In the genomic region with DNA sequence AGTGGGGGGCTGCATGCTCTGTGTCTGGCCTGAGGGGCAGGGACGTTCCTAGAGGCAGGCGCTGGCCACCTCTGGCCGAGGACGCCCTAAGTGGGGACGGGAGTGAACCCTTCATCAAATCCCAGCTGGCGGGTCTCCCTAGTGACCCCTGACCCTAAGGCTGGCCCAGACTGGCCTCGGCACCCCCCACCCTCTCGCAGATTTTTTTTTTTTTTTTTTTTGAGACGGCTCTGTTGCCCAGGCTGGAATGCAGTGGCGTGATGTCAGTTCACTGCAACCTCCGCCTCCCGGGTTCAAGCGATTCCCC, we compare ENCODE assay signal across 1 cellular context.
TF ChIP-seq lines count a peak whose summit lies in the region.

No MANE protein-coding gene starts in this region.

TF ChIP-seq in K562, 482 proteins besides CTCF, POLR2A, EP300 and RAD21:
- TF ChIP-seq, protein P1, sequence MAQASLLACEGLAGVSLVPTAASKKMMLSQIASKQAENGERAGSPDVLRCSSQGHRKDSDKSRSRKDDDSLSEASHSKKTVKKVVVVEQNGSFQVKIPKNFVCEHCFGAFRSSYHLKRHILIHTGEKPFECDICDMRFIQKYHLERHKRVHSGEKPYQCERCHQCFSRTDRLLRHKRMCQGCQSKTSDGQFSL (CRISPR knock-in tag; IDR thresholded peaks at IDR 0.05): peak; percentile 81; the same call in 1 of the 2 replicates
- TF ChIP-seq, protein P1 (tag; IDR thresholded peaks at IDR 0.05): no peak; a peak in 1 of 4 replicates
- TF ChIP-seq PCBP1 (IDR thresholded peaks at IDR 0.05; ENCODE audit: low read depth, low read length, poor library complexity, severe bottlenecking) (peak; percentile 45), SLC30A9 (CRISPR knock-in tag; IDR thresholded peaks at IDR 0.05) (no peak), NR2C1 (IDR thresholded peaks at IDR 0.05) (no peak), NR2C1 (tag; IDR thresholded peaks at IDR 0.05) (peak; percentile 60; the same call in 1 of the 2 replicates), NR2C2 (CRISPR knock-in tag; IDR thresholded peaks at IDR 0.05) (no peak), NR2C2 (tag; IDR thresholded peaks at IDR 0.05) (peak; percentile 72; the same call in 1 of the 2 replicates)
- TF ChIP-seq, protein P2, sequence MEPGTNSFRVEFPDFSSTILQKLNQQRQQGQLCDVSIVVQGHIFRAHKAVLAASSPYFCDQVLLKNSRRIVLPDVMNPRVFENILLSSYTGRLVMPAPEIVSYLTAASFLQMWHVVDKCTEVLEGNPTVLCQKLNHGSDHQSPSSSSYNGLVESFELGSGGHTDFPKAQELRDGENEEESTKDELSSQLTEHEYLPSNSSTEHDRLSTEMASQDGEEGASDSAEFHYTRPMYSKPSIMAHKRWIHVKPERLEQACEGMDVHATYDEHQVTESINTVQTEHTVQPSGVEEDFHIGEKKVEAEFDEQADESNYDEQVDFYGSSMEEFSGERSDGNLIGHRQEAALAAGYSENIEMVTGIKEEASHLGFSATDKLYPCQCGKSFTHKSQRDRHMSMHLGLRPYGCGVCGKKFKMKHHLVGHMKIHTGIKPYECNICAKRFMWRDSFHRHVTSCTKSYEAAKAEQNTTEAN (CRISPR knock-in tag; IDR thresholded peaks at IDR 0.05): 0 out of 2 replicates have a peak, but pooled peaks have one; percentile 44
- TF ChIP-seq, protein P3, sequence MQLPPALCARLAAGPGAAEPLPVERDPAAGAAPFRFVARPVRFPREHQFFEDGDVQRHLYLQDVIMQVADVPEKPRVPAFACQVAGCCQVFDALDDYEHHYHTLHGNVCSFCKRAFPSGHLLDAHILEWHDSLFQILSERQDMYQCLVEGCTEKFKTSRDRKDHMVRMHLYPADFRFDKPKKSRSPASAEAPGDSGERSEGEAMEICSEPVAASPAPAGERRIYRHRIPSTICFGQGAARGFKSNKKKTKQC (CRISPR knock-in tag; IDR thresholded peaks at IDR 0.05): peak; percentile 0; the same call in 1 of the 2 replicates
- TF ChIP-seq, protein P4, sequence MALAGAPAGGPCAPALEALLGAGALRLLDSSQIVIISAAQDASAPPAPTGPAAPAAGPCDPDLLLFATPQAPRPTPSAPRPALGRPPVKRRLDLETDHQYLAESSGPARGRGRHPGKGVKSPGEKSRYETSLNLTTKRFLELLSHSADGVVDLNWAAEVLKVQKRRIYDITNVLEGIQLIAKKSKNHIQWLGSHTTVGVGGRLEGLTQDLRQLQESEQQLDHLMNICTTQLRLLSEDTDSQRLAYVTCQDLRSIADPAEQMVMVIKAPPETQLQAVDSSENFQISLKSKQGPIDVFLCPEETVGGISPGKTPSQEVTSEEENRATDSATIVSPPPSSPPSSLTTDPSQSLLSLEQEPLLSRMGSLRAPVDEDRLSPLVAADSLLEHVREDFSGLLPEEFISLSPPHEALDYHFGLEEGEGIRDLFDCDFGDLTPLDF (CRISPR knock-in tag; IDR thresholded peaks at IDR 0.05): no peak
- TF ChIP-seq, protein P5, sequence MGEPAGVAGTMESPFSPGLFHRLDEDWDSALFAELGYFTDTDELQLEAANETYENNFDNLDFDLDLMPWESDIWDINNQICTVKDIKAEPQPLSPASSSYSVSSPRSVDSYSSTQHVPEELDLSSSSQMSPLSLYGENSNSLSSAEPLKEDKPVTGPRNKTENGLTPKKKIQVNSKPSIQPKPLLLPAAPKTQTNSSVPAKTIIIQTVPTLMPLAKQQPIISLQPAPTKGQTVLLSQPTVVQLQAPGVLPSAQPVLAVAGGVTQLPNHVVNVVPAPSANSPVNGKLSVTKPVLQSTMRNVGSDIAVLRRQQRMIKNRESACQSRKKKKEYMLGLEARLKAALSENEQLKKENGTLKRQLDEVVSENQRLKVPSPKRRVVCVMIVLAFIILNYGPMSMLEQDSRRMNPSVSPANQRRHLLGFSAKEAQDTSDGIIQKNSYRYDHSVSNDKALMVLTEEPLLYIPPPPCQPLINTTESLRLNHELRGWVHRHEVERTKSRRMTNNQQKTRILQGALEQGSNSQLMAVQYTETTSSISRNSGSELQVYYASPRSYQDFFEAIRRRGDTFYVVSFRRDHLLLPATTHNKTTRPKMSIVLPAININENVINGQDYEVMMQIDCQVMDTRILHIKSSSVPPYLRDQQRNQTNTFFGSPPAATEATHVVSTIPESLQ (CRISPR knock-in tag; IDR thresholded peaks at IDR 0.05): 0 out of 2 replicates have a peak, but pooled peaks have one; percentile 33
